8 cellular contexts compared by ENCODE assay signal in genomic region chr19:18895828-18896341, GRCh38. TPM values are rescaled to one million over a fixed set of nuclear protein-coding genes. Genes with fewer than 3 reads are reported as not detected.
DNase-seq lines count a peak whose midpoint lies in the region; ATAC-seq, FAIRE-seq and TF ChIP-seq lines count a peak whose summit lies in the region.

CERS1 (minus strand) TSS chr19:18896158; CDS start chr19:18896072, 86 bp downstream.

- H3K79me2 ChIP-seq in keratinocyte (ENCODE audit: control insufficient read depth, insufficient read depth, low read length): no peaks in the 10 kb centered on the region

- dilution Hi-C loops in keratinocyte (cut with MboI; ENCODE audit: extremely low pct_ligation_motif_present, low sequenced_read_pairs): no loop called here

- no peaks in the 10 kb centered on the region for H3K9me1 ChIP-seq in keratinocyte (ENCODE audit: control insufficient read depth, extremely low read depth, insufficient read depth, low read length)

- TF ChIP-seq CTCF in astrocyte of the cerebellum (IDR thresholded peaks at IDR 0.05; ENCODE audit: low read depth, low read length, missing control alignments): no peak
- TF ChIP-seq CTCF in keratinocyte (optimal IDR thresholded peaks at IDR 0.05 in 1 of 3, IDR thresholded peaks at IDR 0.05 in 1 of 3, conservative IDR thresholded peaks at IDR 0.05 in 1 of 3; ENCODE audit: extremely low read depth in 1 of 3, insufficient read depth in 2 of 3, low read length in 3 of 3): no peak
- TF ChIP-seq CTCF in thoracic aorta (IDR thresholded peaks at IDR 0.05): no peak

- H3K4me1 ChIP-seq in keratinocyte (ENCODE audit: control insufficient read depth, extremely low read depth, insufficient read depth, low read length) (no peaks in the 10 kb centered on the region), thoracic aorta (ENCODE audit: control insufficient read depth in 1 of 2, low read depth in 2 of 2) (peaks cover 3 to 21% of the 10 kb centered on the region in 2 donors)

- in situ Hi-C loops in astrocyte of the cerebellum (cut with HindIII; ENCODE audit: low sequenced_read_pairs): no loop called here

- H3K27me3 ChIP-seq in keratinocyte (ENCODE audit: control insufficient read depth, extremely low read depth, insufficient read depth, low read length) (peaks cover 35% of the 10 kb centered on the region), thoracic aorta (replicated peaks; ENCODE audit: insufficient read depth) (no peaks in the 10 kb centered on the region)

- FAIRE-seq in HTR-8/SVneo (lab: Jason Lieb, UNC): peak; percentile 90
- FAIRE-seq in keratinocyte (lab: Jason Lieb, UNC): no peak

- H3K9me3 ChIP-seq in keratinocyte (ENCODE audit: control insufficient read depth, low read depth, low read length) (no peaks in the 10 kb centered on the region), thoracic aorta (no peaks in the 10 kb centered on the region)

- peak within 1 kb of the TSS; percentile 67 for H3K4me2 ChIP-seq in keratinocyte (ENCODE audit: control insufficient read depth, extremely low read depth, insufficient read depth, low read depth, low read length)

- no peak within 1 kb of the TSS for H2AFZ ChIP-seq in keratinocyte (ENCODE audit: control insufficient read depth, low read length)

- ATAC-seq in thoracic aorta (ENCODE audit: insufficient number of reproducible peaks, low FRiP score, low read depth) (no peak), GM18870 (IDR thresholded peaks at IDR 0.05; ENCODE audit: unreplicated experiment) (no peak), HG02870 (IDR thresholded peaks at IDR 0.05; ENCODE audit: unreplicated experiment) (no peak)

- H3K36me3 ChIP-seq in keratinocyte (ENCODE audit: control insufficient read depth in 2 of 2, extremely low read depth in 1 of 2, insufficient read depth in 2 of 2, low read length in 2 of 2) (peaks cover 0 to 3% of the 10 kb centered on the region in 2 experiments), thoracic aorta (peaks cover 19% of the 10 kb centered on the region)

- DNase-seq in Ammon's horn (ENCODE audit: low spot score): peak; percentile 79
- DNase-seq in HTR-8/SVneo (ENCODE audit: insufficient read length, low spot score): peak; percentile 59
- DNase-seq in astrocyte of the cerebellum (ENCODE audit: low read depth): no peak
- DNase-seq in keratinocyte (ENCODE audit: low read depth, low spot score): no peak
- no peak for DNase-seq in thoracic aorta (ENCODE audit: low spot score)
- DNase-seq in activated gamma-delta T cell (lab: John Stamatoyannopoulos, UW): no peak

- H3K27ac ChIP-seq in keratinocyte (ENCODE audit: control insufficient read depth, insufficient read depth, low read length) (no peak within 1 kb of the TSS), thoracic aorta (no peak within 1 kb of the TSS)

- peak within 1 kb of the TSS; percentile 40 for H3K4me3 ChIP-seq in astrocyte of the cerebellum (ENCODE audit: low read depth, low read length)
- H3K4me3 ChIP-seq in keratinocyte (ENCODE audit: control insufficient read depth in 2 of 3, extremely low read depth in 1 of 3, insufficient read depth in 2 of 3, low read depth in 1 of 3, low read length in 3 of 3): peak within 1 kb of the TSS in 1 of 3 experiments; percentile 18
- peak within 1 kb of the TSS; percentile 44 for H3K4me3 ChIP-seq in thoracic aorta

- no peaks in the 10 kb centered on the region for H4K20me1 ChIP-seq in keratinocyte (ENCODE audit: control insufficient read depth, extremely low read depth, insufficient read depth, low read length)

- no peak within 1 kb of the TSS for H3K9ac ChIP-seq in keratinocyte (ENCODE audit: control insufficient read depth, extremely low read depth, insufficient read depth, low read length)

RNA-seq across cellular contexts. Expression of gene CERS1, which starts in this region (rescaled TPM):
- 0.09 to 0.23 TPM (median 0.14 TPM) in 3 replicates for polyA plus RNA-seq in keratinocyte
- 0.62 TPM for polyA plus RNA-seq in keratinocyte (2011; ENCODE audit: low read depth)
- 0.12 and 0.32 TPM in 2 replicates for polyA plus RNA-seq in keratinocyte (2011; cell fraction: cytosol; rRNA removed)
- polyA plus RNA-seq in keratinocyte (2011; cell fraction: nucleus; rRNA removed): 0.41 and 1.2 TPM in 2 replicates
- 0.21 and 0.75 TPM in 2 replicates for polyA plus RNA-seq in keratinocyte (2012; ENCODE audit: low replicate concordance)
- polyA minus RNA-seq in keratinocyte: 0.52 TPM in 1 of 3 replicates, not detected in the others
- not detected for polyA minus RNA-seq in keratinocyte (2011; cell fraction: cytosol; rRNA and poly(A)+ RNA removed)
- polyA minus RNA-seq in keratinocyte (2011; cell fraction: nucleus; rRNA and poly(A)+ RNA removed): 0.93 TPM in 1 of 2 replicates, not detected in the other
- 1 to 10 TPM; 1.1 to 1.7 TPM for total RNA-seq in thoracic aorta

Comparison
In these comparisons a context has a peak if more than half of its experiments do, and no peak if none do; other contexts are left out.
1. DNase-seq: peak in Ammon's horn (single experiment) and HTR-8/SVneo (single experiment); none in astrocyte of the cerebellum (single experiment), keratinocyte (single experiment), thoracic aorta (single experiment) and activated gamma-delta T cell (single experiment).